Comparison of ENCODE assay signal across 23 cellular contexts in genomic region chr5:168710706-168711105, GRCh38.
"Had no signal": no experiment of that assay in that cellular context is flagged by ENCODE, and none has a peak within 500 bp of the region (broad histone marks: within the 10 kb centered on the region; RNA-seq: fewer than 3 reads in every experiment).

No MANE protein-coding gene starts in this region.

- H3K27ac ChIP-seq: dorsolateral prefrontal cortex, esophagus muscularis mucosa, foreskin keratinocyte, gastroesophageal sphincter, heart left ventricle, lower lobe of right lung, neutrophil, parathyroid adenoma, prostate gland, sigmoid colon, suprapubic skin, transverse colon had no signal

- H3K79me2 ChIP-seq: parathyroid adenoma had no signal

- H3K27me3 ChIP-seq: dorsolateral prefrontal cortex, esophagus muscularis mucosa, foreskin keratinocyte, gastroesophageal sphincter, heart left ventricle, neutrophil, sigmoid colon, suprapubic skin, transverse colon had no signal

- H3K4me1 Mint-ChIP-seq: naive thymus-derived CD8-positive, alpha-beta T cell; stimulated activated memory B cell treated with anti-CD40 and anti-IgM and Interleukin-4, amounts not matched to agents 10 μg/mL and 1 μg/mL and 100 μg/mL, for 72 hours had no signal

- H3K4me3 Mint-ChIP-seq: naive thymus-derived CD8-positive, alpha-beta T cell; nephron progenitor cell; stimulated activated memory B cell treated with anti-CD40 and anti-IgM and Interleukin-4, amounts not matched to agents 10 μg/mL and 1 μg/mL and 100 μg/mL, for 72 hours; stimulated activated naive CD8-positive, alpha-beta T cell treated with anti-CD3 and anti-CD28 coated beads, Interleukin-15, Interleukin-2, amounts not matched to agents 100 ng/mL and 50 ng/mL, for 24 hours had no signal

- H3K9me3 ChIP-seq: esophagus muscularis mucosa, gastroesophageal sphincter, heart left ventricle, lower lobe of right lung, neutrophil, prostate gland, sigmoid colon, suprapubic skin, transverse colon had no signal

- H3K36me3 Mint-ChIP-seq: naive thymus-derived CD8-positive, alpha-beta T cell; stimulated activated memory B cell treated with anti-CD40 and anti-IgM and Interleukin-4, amounts not matched to agents 10 μg/mL and 1 μg/mL and 100 μg/mL, for 72 hours had no signal

- H3K27me3 Mint-ChIP-seq: stimulated activated memory B cell treated with anti-CD40 and anti-IgM and Interleukin-4, amounts not matched to agents 10 μg/mL and 1 μg/mL and 100 μg/mL, for 72 hours; stimulated activated naive CD8-positive, alpha-beta T cell treated with anti-CD3 and anti-CD28 coated beads, Interleukin-15, Interleukin-2, amounts not matched to agents 100 ng/mL and 50 ng/mL, for 24 hours had no signal

- H3K4me1 ChIP-seq: esophagus muscularis mucosa, gastroesophageal sphincter, lower lobe of right lung, parathyroid adenoma, prostate gland, sigmoid colon, suprapubic skin, transverse colon had no signal

- H2AFZ ChIP-seq: parathyroid adenoma had no signal

- H3K9ac ChIP-seq: parathyroid adenoma had no signal

- H3K9me3 Mint-ChIP-seq: naive thymus-derived CD8-positive, alpha-beta T cell; nephron progenitor cell; stimulated activated memory B cell treated with anti-CD40 and anti-IgM and Interleukin-4, amounts not matched to agents 10 μg/mL and 1 μg/mL and 100 μg/mL, for 72 hours; stimulated activated naive CD8-positive, alpha-beta T cell treated with anti-CD3 and anti-CD28 coated beads, Interleukin-15, Interleukin-2, amounts not matched to agents 100 ng/mL and 50 ng/mL, for 24 hours had no signal

- ATAC-seq: foreskin keratinocyte; gastroesophageal sphincter; heart left ventricle; left ventricle myocardium superior; lower lobe of right lung; naive thymus-derived CD8-positive, alpha-beta T cell; right cardiac atrium; stimulated activated memory B cell treated with anti-CD40 and anti-IgM and Interleukin-4, amounts not matched to agents 10 μg/mL and 1 μg/mL and 100 μg/mL, for 72 hours had no signal

- H3K4me3 ChIP-seq: dorsolateral prefrontal cortex, esophagus muscularis mucosa, gastroesophageal sphincter, heart left ventricle, lower lobe of right lung, prostate gland, sigmoid colon, suprapubic skin, transverse colon had no signal

- H3K27ac Mint-ChIP-seq: naive thymus-derived CD8-positive, alpha-beta T cell; nephron progenitor cell; stimulated activated memory B cell treated with anti-CD40 and anti-IgM and Interleukin-4, amounts not matched to agents 10 μg/mL and 1 μg/mL and 100 μg/mL, for 72 hours; stimulated activated naive CD8-positive, alpha-beta T cell treated with anti-CD3 and anti-CD28 coated beads, Interleukin-15, Interleukin-2, amounts not matched to agents 100 ng/mL and 50 ng/mL, for 24 hours had no signal

- H3K36me3 ChIP-seq: heart left ventricle, lower lobe of right lung, neutrophil, prostate gland, suprapubic skin, transverse colon had no signal

- DNase-seq: caudate nucleus; cerebellar nuclear complex; dorsolateral prefrontal cortex; effector CD8-positive, alpha-beta T cell; foreskin keratinocyte; hippocampal formation; left ventricle myocardium superior; lower lobe of right lung; naive thymus-derived CD8-positive, alpha-beta T cell; nephron progenitor cell; right cardiac atrium; sigmoid colon; stimulated activated CD4-positive, alpha-beta T cell treated with anti-CD3 and anti-CD28 coated beads, Interleukin-4, amount 100 ng/mL, for 4 hours; transverse colon had no signal
